In genomic region chr16:11327277-11328171, GRCh38 we compare ENCODE assay signal across 11 cellular contexts. TPM values are rescaled to one million over a fixed set of nuclear protein-coding genes. Genes with fewer than 3 reads are reported as not detected.
DNase-seq lines count a peak whose midpoint lies in the region; ATAC-seq, FAIRE-seq and TF ChIP-seq lines count a peak whose summit lies in the region.
"Had no signal": no experiment of that assay in that cellular context is flagged by ENCODE, and none has a peak within 500 bp of the region (broad histone marks: within the 10 kb centered on the region; RNA-seq: fewer than 3 reads in every experiment).

No MANE protein-coding gene starts in this region.

- CTCF ChIA-PET in A549 (lab: Yijun Ruan, JAX) = interaction anchor here (0.6 to 2.3 kb wide), 6 partner anchors 14 to 364 kb away, joined by 3 to 6 read pairs (median 3); no protein-coding TSS in a partner anchor

- TF ChIP-seq CTCF in A549 (IDR thresholded peaks at IDR 0.05) (no peak), coronary artery (IDR thresholded peaks at IDR 0.05) (no peak)

- DNase-seq in A549 (ENCODE audit: low read depth in 1 of 2, low spot score in 1 of 2) (no peak), cerebellar cortex (ENCODE audit: low spot score) (no peak), coronary artery (ENCODE audit: low spot score) (no peak)
- DNase-seq: activated CD4-positive, CD25-positive, alpha-beta regulatory T cell treated with anti-CD3 and anti-CD28 coated beads, Interleukin-2, amount 50 U/mL, for 72 hours; DMS 273 treated with DMSO at 0.1 percent for 48 hours had no signal

- FAIRE-seq in A549 (lab: Jason Lieb, UNC) = no peak

- peaks cover 24% of the 10 kb centered on the region for H3K4me1 ChIP-seq in A549

- H3K27ac ChIP-seq in A549 = peak overlapping the region; percentile 81 to 90
- H3K27ac ChIP-seq in coronary artery = no peak overlapping the region

- no peaks in the 10 kb centered on the region for H3K9me3 ChIP-seq in A549

- no peak overlapping the region for H3K4me3 ChIP-seq in A549
- no peak overlapping the region for H3K4me3 ChIP-seq in coronary artery

- TF ChIP-seq RAD21 in A549 (conservative IDR thresholded peaks at IDR 0.05 in 1 of 2, IDR thresholded peaks at IDR 0.05 in 1 of 2) = no peak

- no peak for TF ChIP-seq EP300 in A549 (IDR thresholded peaks at IDR 0.05)

- ATAC-seq in A549 (no peak), GM18868 (IDR thresholded peaks at IDR 0.05; ENCODE audit: unreplicated experiment) (peak; percentile 29), HG03432 (IDR thresholded peaks at IDR 0.05; ENCODE audit: unreplicated experiment) (peak; percentile 34), esophagus mucosa (peak; percentile 13), GM18520 (IDR thresholded peaks at IDR 0.05; ENCODE audit: unreplicated experiment) (no peak), HG03159 (IDR thresholded peaks at IDR 0.05; ENCODE audit: unreplicated experiment) (no peak)

- peak overlapping the region; percentile 97 for H3K4me2 ChIP-seq in A549

- POLR2A ChIA-PET in A549 (lab: Yijun Ruan, JAX) = interaction anchor here (2.1 kb wide), 1 partner anchor 72 kb away, joined by 14 read pairs; the partner anchor contains the start of gene SOCS1

- TF ChIP-seq POLR2A in A549 (IDR thresholded peaks at IDR 0.05; ENCODE audit: low read length) = no peak

- 94% methylated on average over 23 of the region's 23 CpGs for whole genome bisulfite sequencing in A549 (ENCODE audit: missing lambda C conversion rate)

TF ChIP-seq in A549, 52 proteins besides CTCF, POLR2A, EP300 and RAD21:
- no peak for TF ChIP-seq EHF (CRISPR knock-in tag; IDR thresholded peaks at IDR 0.05)

RNA-seq across cellular contexts. Expression of gene RMI2, which starts 17.7 kb away (rescaled TPM):
- polyA plus RNA-seq in A549 (2011; rRNA removed) (20.3 and 24.2 TPM in 2 replicates), A549 (2017; fragmentation: RNase III; extraction: RNeasy Plus Mini Kit Qiagen cat#74134 plus additional on column Dnase treatment) (23.3 to 27.7 TPM (median 26.9 TPM) in 3 replicates)
- 26.4 and 29.5 TPM in 2 replicates for polyA plus RNA-seq in A549 (2012; cell fraction: cytosol; rRNA removed)
- 11.5 and 15.5 TPM in 2 replicates for polyA plus RNA-seq in A549 (2012; cell fraction: nucleus; rRNA removed)
- polyA minus RNA-seq in A549 (2011; rRNA and poly(A)+ RNA removed) = 5.7 and 7.2 TPM in 2 replicates
- total RNA-seq in esophagus mucosa = 11.0 TPM

RNA-seq across cellular contexts. Expression of gene PRM1, which starts 46.4 kb away (rescaled TPM):
- not detected in 2 replicates for polyA plus RNA-seq in A549 (2011; rRNA removed)
- polyA plus RNA-seq in A549 (2012; cell fraction: cytosol; rRNA removed) = not detected in 2 replicates
- polyA plus RNA-seq in A549 (2012; cell fraction: nucleus; rRNA removed) = not detected in 2 replicates
- not detected in 3 replicates for polyA plus RNA-seq in A549 (2017; fragmentation: RNase III; extraction: RNeasy Plus Mini Kit Qiagen cat#74134 plus additional on column Dnase treatment)
- not detected in 2 replicates for polyA minus RNA-seq in A549 (2011; rRNA and poly(A)+ RNA removed)
- total RNA-seq in esophagus mucosa = not detected
- total RNA-seq: LHCN-M2 had no signal

RNA-seq across cellular contexts. Expression of gene PRM2, which starts 51.2 kb away (rescaled TPM):
- polyA plus RNA-seq in A549 (2011; rRNA removed) = not detected in 2 replicates
- not detected in 2 replicates for polyA plus RNA-seq in A549 (2012; cell fraction: cytosol; rRNA removed)
- not detected in 2 replicates for polyA plus RNA-seq in A549 (2012; cell fraction: nucleus; rRNA removed)
- polyA plus RNA-seq in A549 (2017; fragmentation: RNase III; extraction: RNeasy Plus Mini Kit Qiagen cat#74134 plus additional on column Dnase treatment) = not detected in 3 replicates
- not detected in 2 replicates for polyA minus RNA-seq in A549 (2011; rRNA and poly(A)+ RNA removed)
- not detected for total RNA-seq in esophagus mucosa
- total RNA-seq: LHCN-M2 had no signal

RNA-seq across cellular contexts. Expression of gene PRM3, which starts 54.1 kb away (rescaled TPM):
- polyA plus RNA-seq in A549 (2011; rRNA removed) (not detected in 2 replicates), A549 (2017; fragmentation: RNase III; extraction: RNeasy Plus Mini Kit Qiagen cat#74134 plus additional on column Dnase treatment) (not detected in 3 replicates)
- not detected in 2 replicates for polyA plus RNA-seq in A549 (2012; cell fraction: cytosol; rRNA removed)
- not detected in 2 replicates for polyA plus RNA-seq in A549 (2012; cell fraction: nucleus; rRNA removed)
- polyA minus RNA-seq in A549 (2011; rRNA and poly(A)+ RNA removed) = not detected in 2 replicates
- not detected for total RNA-seq in esophagus mucosa
- total RNA-seq: LHCN-M2 had no signal

RNA-seq across cellular contexts. Expression of gene TNP2, which starts 58.4 kb away (rescaled TPM):
- polyA plus RNA-seq in A549 (2011; rRNA removed) (not detected in 2 replicates), A549 (2017; fragmentation: RNase III; extraction: RNeasy Plus Mini Kit Qiagen cat#74134 plus additional on column Dnase treatment) (not detected in 3 replicates)
- not detected in 2 replicates for polyA plus RNA-seq in A549 (2012; cell fraction: cytosol; rRNA removed)
- polyA plus RNA-seq in A549 (2012; cell fraction: nucleus; rRNA removed) = not detected in 2 replicates
- polyA minus RNA-seq in A549 (2011; rRNA and poly(A)+ RNA removed) = not detected in 2 replicates
- total RNA-seq in esophagus mucosa = not detected
- total RNA-seq: LHCN-M2 had no signal

Comparison
In these comparisons a context has a peak if more than half of its experiments do, and no peak if none do; other contexts are left out.
1. ATAC-seq: peak in GM18868 (single experiment), HG03432 (single experiment) and esophagus mucosa (single experiment); none in A549 (0 of 2), GM18520 (single experiment) and HG03159 (single experiment).
2. H3K27ac ChIP-seq: peak in A549 (2 of 2); none in coronary artery (0 of 2).